Comparison of ENCODE assay signal across 8 cellular contexts in genomic region chr12:76558684-76559276, GRCh38. TPM values are rescaled to one million over a fixed set of nuclear protein-coding genes. Genes with fewer than 3 reads are reported as not detected.
DNase-seq lines count a peak whose midpoint lies in the region; ATAC-seq and TF ChIP-seq lines count a peak whose summit lies in the region.

No MANE protein-coding gene starts in this region.

- H4K20me1 ChIP-seq in HCT116 (ENCODE audit: insufficient read depth) = no peaks in the 10 kb centered on the region

- no peaks in the 10 kb centered on the region for H3K27me3 Mint-ChIP-seq in T-helper 17 cell

- H3K27ac Mint-ChIP-seq in T-helper 17 cell = peak overlapping the region; percentile 89

- peak; percentile 79 for DNase-seq in GM06990 (ENCODE audit: extremely low read depth, insufficient read length)
- no peak for DNase-seq in HCT116 (ENCODE audit: low read depth, low spot score)
- DNase-seq in M059J (ENCODE audit: low read depth) = peak; percentile 61
- DNase-seq in T-helper 17 cell = peak; percentile 69 to 79 (median 73)
- peak in 53 of 58 donors; percentile 13 to 74 (median 44) for DNase-seq in anterior cingulate cortex (lab: John Stamatoyannopoulos, UW)
- DNase-seq in iPS DF 6.9 (ENCODE audit: low read depth, low spot score) = no peak
- no peak for DNase-seq in cerebellar nuclear complex (lab: John Stamatoyannopoulos, UW)

- CTCF ChIA-PET in HCT116 (lab: Charles Lee) = no interaction called here

- RAD21 ChIA-PET in HCT116 (lab: Charles Lee; ENCODE audit: low non-redundant PET in 1 of 2, low total read pairs in 2 of 2, uncharacterized antibody in 2 of 2, unreplicated experiment in 2 of 2) = no interaction called here

- no peaks in the 10 kb centered on the region for H3K36me3 ChIP-seq in GM06990 (ENCODE audit: control insufficient read depth, insufficient read depth, low read length)
- H3K36me3 ChIP-seq in HCT116 (ENCODE audit: control insufficient read depth in 1 of 2, insufficient read depth in 2 of 2, low read length in 2 of 2) = peaks cover 2 to 4% of the 10 kb centered on the region in 2 experiments; a peak in 2 of 4 replicates
- H3K36me3 ChIP-seq in iPS DF 6.9 (ENCODE audit: control insufficient read depth, insufficient read depth, low read length) = no peaks in the 10 kb centered on the region
- no peaks in the 10 kb centered on the region for H3K36me3 ChIP-seq in skeletal muscle satellite cell (ENCODE audit: insufficient read depth, low read length)

- intact Hi-C loops in HCT116 (cut with micrococcal nuclease) = loop anchor here (5.0 kb wide), 1 partner anchor 476 kb away; the partner anchor contains the start of gene NAP1L1

- peaks cover 24% of the 10 kb centered on the region for H3K4me1 Mint-ChIP-seq in T-helper 17 cell

- no peak for TF ChIP-seq POLR2A in HCT116 (IDR thresholded peaks at IDR 0.05; ENCODE audit: borderline replicate concordance, extremely low read depth, insufficient read depth, insufficient read length)

- BruUV-seq in HCT116 (replicated peaks; lab: Mats Ljungman, UMichigan) = no TSS peak

- peaks cover 6% of the 10 kb centered on the region for H3K36me3 Mint-ChIP-seq in T-helper 17 cell (ENCODE audit: low read depth)

- H3K27ac ChIP-seq in HCT116 (ENCODE audit: low read depth, low read length) (peak overlapping the region; percentile 70), iPS DF 6.9 (ENCODE audit: low read length) (no peak overlapping the region)

- ATAC-seq in HCT116 (peak; percentile 37), T-helper 17 cell (peak; percentile 83)

- TF ChIP-seq CTCF in GM06990 (IDR thresholded peaks at IDR 0.05; ENCODE audit: insufficient read depth, low read length, poor library complexity, severe bottlenecking) = no peak
- no peak for TF ChIP-seq CTCF in HCT116 (IDR thresholded peaks at IDR 0.05 in 2 of 3, conservative IDR thresholded peaks at IDR 0.05 in 1 of 3; ENCODE audit: borderline replicate concordance in 1 of 3, insufficient read depth in 1 of 3, low read depth in 2 of 3, low read length in 2 of 3)

- H2AFZ ChIP-seq in HCT116 (ENCODE audit: low read depth, low read length, poor library complexity, severe bottlenecking) = no peak overlapping the region

- WGBS in iPS DF 6.9 (ENCODE audit: insufficient coverage, insufficient read length) = no CpG with 5 or more reads among the region's 24 CpGs

- H3K79me2 ChIP-seq in HCT116 (ENCODE audit: insufficient read depth, low read length) = peaks cover 54% of the 10 kb centered on the region

- TF ChIP-seq RAD21 in HCT116 (IDR thresholded peaks at IDR 0.05; ENCODE audit: low read depth) = no peak

- H3K27me3 ChIP-seq in GM06990 (replicated peaks; ENCODE audit: control insufficient read depth, insufficient read depth, low read length) (no peaks in the 10 kb centered on the region), HCT116 (ENCODE audit: insufficient read depth, low read length) (no peaks in the 10 kb centered on the region), iPS DF 6.9 (ENCODE audit: control insufficient read depth, insufficient read depth, low read length) (no peaks in the 10 kb centered on the region), skeletal muscle satellite cell (ENCODE audit: control insufficient read depth, insufficient read depth, low read length) (no peaks in the 10 kb centered on the region)

- H3K9ac ChIP-seq in HCT116 (ENCODE audit: low read length) (peak overlapping the region; percentile 91), skeletal muscle satellite cell (ENCODE audit: low read depth, low read length) (peak overlapping the region; percentile 96)

- H3K4me1 ChIP-seq in HCT116 (ENCODE audit: control insufficient read depth in 1 of 2, insufficient read depth in 2 of 2, low read length in 2 of 2) (peaks cover 4 to 21% of the 10 kb centered on the region in 2 experiments; a peak in 3 of 4 replicates), iPS DF 6.9 (ENCODE audit: control insufficient read depth, insufficient read depth, low read length) (no peaks in the 10 kb centered on the region), skeletal muscle satellite cell (ENCODE audit: control insufficient read depth, insufficient read depth, low read length) (peaks cover 30% of the 10 kb centered on the region)

- H3K4me2 ChIP-seq in HCT116 (ENCODE audit: low read length) (peak overlapping the region; percentile 93), skeletal muscle satellite cell (ENCODE audit: low read length) (peak overlapping the region; percentile 82)

- H3K9me2 ChIP-seq in HCT116 (ENCODE audit: insufficient read depth) = no peaks in the 10 kb centered on the region

- POLR2A ChIA-PET in HCT116 (lab: Charles Lee) = interaction anchor here (0.5 to 1.1 kb wide), 6 partner anchors 8 to 139 kb away, joined by 3 read pairs; no protein-coding TSS in a partner anchor

- peak overlapping the region; percentile 81 for H3K4me3 ChIP-seq in GM06990 (replicated peaks; ENCODE audit: low read depth, low read length)
- peak overlapping the region; percentile 95 to 96 for H3K4me3 ChIP-seq in HCT116 (replicated peaks in 1 of 2; ENCODE audit: low read depth in 1 of 2, low read length in 2 of 2)
- peak overlapping the region; percentile 87 for H3K4me3 ChIP-seq in iPS DF 6.9 (ENCODE audit: low read length)
- peak overlapping the region; percentile 96 for H3K4me3 ChIP-seq in skeletal muscle satellite cell (ENCODE audit: low read length)

- H3K4me3 Mint-ChIP-seq in T-helper 17 cell = peak overlapping the region; percentile 93

- H3K9me3 ChIP-seq in HCT116 (ENCODE audit: control insufficient read depth in 1 of 2, insufficient read depth in 1 of 2, low read depth in 1 of 2, low read length in 2 of 2) (no peaks in the 10 kb centered on the region), T-helper 17 cell (ENCODE audit: control insufficient read depth, low read length, poor library complexity, severe bottlenecking) (no peaks in the 10 kb centered on the region), iPS DF 6.9 (ENCODE audit: control insufficient read depth, insufficient read depth, low read length) (no peaks in the 10 kb centered on the region), skeletal muscle satellite cell (replicated peaks; ENCODE audit: low read length) (no peaks in the 10 kb centered on the region)

TF ChIP-seq in HCT116, 20 proteins besides CTCF, POLR2A, EP300 and RAD21:
- TF ChIP-seq ELF1 (IDR thresholded peaks at IDR 0.05; ENCODE audit: borderline replicate concordance, low read depth) = no peak
- no peak for TF ChIP-seq ZNF274 (IDR thresholded peaks at IDR 0.05; ENCODE audit: low read depth, low read length)
- TF ChIP-seq SIN3A (IDR thresholded peaks at IDR 0.05; ENCODE audit: low read depth) = no peak
- TF ChIP-seq YY1 (IDR thresholded peaks at IDR 0.05; ENCODE audit: extremely low read depth, insufficient replicate concordance, low read depth, low read length) = no peak
- no peak for TF ChIP-seq CEBPB (IDR thresholded peaks at IDR 0.05; ENCODE audit: low read depth)
- TF ChIP-seq, protein P1, sequence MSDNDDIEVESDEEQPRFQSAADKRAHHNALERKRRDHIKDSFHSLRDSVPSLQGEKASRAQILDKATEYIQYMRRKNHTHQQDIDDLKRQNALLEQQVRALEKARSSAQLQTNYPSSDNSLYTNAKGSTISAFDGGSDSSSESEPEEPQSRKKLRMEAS (IDR thresholded peaks at IDR 0.05) = no peak
- TF ChIP-seq POLR2AphosphoS5 (IDR thresholded peaks at IDR 0.05; ENCODE audit: low read depth, low read length) = no peak
- TF ChIP-seq, protein P2, sequence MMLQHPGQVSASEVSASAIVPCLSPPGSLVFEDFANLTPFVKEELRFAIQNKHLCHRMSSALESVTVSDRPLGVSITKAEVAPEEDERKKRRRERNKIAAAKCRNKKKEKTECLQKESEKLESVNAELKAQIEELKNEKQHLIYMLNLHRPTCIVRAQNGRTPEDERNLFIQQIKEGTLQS (IDR thresholded peaks at IDR 0.05) = no peak
- TF ChIP-seq SRF (IDR thresholded peaks at IDR 0.05; ENCODE audit: low read depth) = no peak
- no peak for TF ChIP-seq CBX3 (IDR thresholded peaks at IDR 0.05; ENCODE audit: low read depth)
- no peak for TF ChIP-seq REST (IDR thresholded peaks at IDR 0.05; ENCODE audit: low read depth)
- TF ChIP-seq FOSL1 (IDR thresholded peaks at IDR 0.05; ENCODE audit: low read depth) = no peak
- TF ChIP-seq ZFX (IDR thresholded peaks at IDR 0.05) = no peak
- no peak for TF ChIP-seq SP1 (IDR thresholded peaks at IDR 0.05; ENCODE audit: low read depth)
- no peak for TF ChIP-seq EGR1 (IDR thresholded peaks at IDR 0.05; ENCODE audit: low read depth)

RNA-seq across cellular contexts. Expression of gene OSBPL8, which starts 0.8 kb away (rescaled TPM):
- total RNA-seq in HCT116 (2021; ENCODE audit: unreplicated experiment) (115 TPM), T-helper 17 cell (100 to 1,000 TPM; 141 to 146 TPM)
- polyA plus RNA-seq in HCT116 (2012) = 31.9 and 35.3 TPM in 2 replicates
- total RNA-seq in M059J (2014; rRNA removed; shearing (Covaris generic)) = 32.0 and 44.2 TPM in 2 replicates
- 61.2 and 83.7 TPM in 2 replicates for total RNA-seq in skeletal muscle satellite cell (2012; rRNA removed)

Comparison
In these comparisons a context has a peak if more than half of its experiments do, and no peak if none do; other contexts are left out.
1. DNase-seq: peak in GM06990 (single experiment), M059J (single experiment), T-helper 17 cell (3 of 3) and anterior cingulate cortex (53 of 58); none in HCT116 (single experiment), iPS DF 6.9 (single experiment) and cerebellar nuclear complex (0 of 2).
2. Peak in every context shown above with its lines, with median percentiles within 50 percentile points of each other: H3K4me3 ChIP-seq.